In the genomic region with DNA sequence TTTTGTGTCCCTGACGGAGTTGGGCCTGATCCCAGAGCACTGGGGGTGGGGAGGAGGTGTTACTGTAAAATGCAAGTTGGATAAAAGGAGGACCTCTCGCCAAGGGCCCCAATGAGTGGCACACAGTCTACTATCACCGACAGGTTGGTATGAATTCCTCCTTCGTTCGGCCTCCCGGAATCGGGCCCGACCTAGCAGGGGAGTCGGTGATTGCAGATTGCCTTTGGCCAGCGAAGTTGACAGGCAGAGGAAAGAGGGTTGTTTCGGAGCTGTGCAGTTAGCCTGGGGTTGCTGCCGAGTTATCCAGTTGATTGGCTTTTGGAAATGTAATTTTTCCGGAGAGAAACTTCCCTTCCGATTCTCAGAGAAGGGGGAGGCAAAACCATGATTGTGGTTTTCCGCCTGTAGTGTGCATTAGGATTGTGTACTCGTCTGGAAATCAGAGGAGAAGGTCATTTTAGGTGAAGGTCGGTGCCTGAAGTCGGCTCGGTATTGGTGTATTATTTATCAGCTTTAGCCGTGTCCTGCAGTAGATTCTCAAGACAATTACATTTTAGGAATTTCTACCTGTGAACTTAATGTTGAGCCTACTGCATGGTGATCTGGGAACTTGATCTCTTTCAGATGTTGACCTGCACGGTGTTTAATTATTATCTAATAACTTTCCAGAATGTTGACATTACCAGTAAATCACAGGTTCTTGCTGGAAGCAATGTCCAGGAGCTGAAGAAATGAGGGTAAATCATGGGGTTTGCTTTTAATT, we compare ENCODE assay signal across 8 cellular contexts. TPM values are rescaled to one million over a fixed set of nuclear protein-coding genes. Genes with fewer than 3 reads are reported as not detected.
DNase-seq lines count a peak whose midpoint lies in the region; ATAC-seq, FAIRE-seq and TF ChIP-seq lines count a peak whose summit lies in the region.

No MANE protein-coding gene starts in this region.

- in situ Hi-C loops in HepG2 (cut with HindIII; ENCODE audit: extremely low pct_ligation_motif_present, low pct_unique_long_range_greater_than_20kb), result loop anchor here (5.0 kb wide), 1 partner anchor 55 kb away; no protein-coding TSS in a partner anchor

- peaks cover 43% of the 10 kb centered on the region for H3K4me1 ChIP-seq in RWPE2 (ENCODE audit: insufficient read depth, poor library complexity, severe bottlenecking)
- H3K4me1 ChIP-seq in HepG2 (ENCODE audit: insufficient read depth, low read length), result peaks cover 43% of the 10 kb centered on the region

- FAIRE-seq in HepG2 (lab: Jason Lieb, UNC), result no peak

- no peaks in the 10 kb centered on the region for H3K27me3 ChIP-seq in RWPE2 (ENCODE audit: insufficient read depth, poor library complexity, severe bottlenecking)
- no peaks in the 10 kb centered on the region; a peak in 1 of 5 replicates for H3K27me3 ChIP-seq in HepG2 (ENCODE audit: control insufficient read depth in 1 of 2, insufficient read depth in 2 of 2, low read length in 2 of 2)

- H2AFZ ChIP-seq in HepG2 (ENCODE audit: low read length), result no peak overlapping the region

- H3K4me3 ChIP-seq in RWPE2 (ENCODE audit: severe bottlenecking) (peak overlapping the region; percentile 95), HepG2 (replicated peaks in 1 of 3; ENCODE audit: insufficient read depth in 1 of 3, low read depth in 2 of 3, low read length in 3 of 3) (peak overlapping the region; percentile 80 to 96 (median 86))

- no peak for TF ChIP-seq EP300 in HepG2 (IDR thresholded peaks at IDR 0.05; ENCODE audit: low read depth in 2 of 2, low read length in 2 of 2)
- no peak for TF ChIP-seq EP300 in HepG2 (CRISPR knock-in tag; IDR thresholded peaks at IDR 0.05; ENCODE audit: borderline replicate concordance)

- no peak for TF ChIP-seq RAD21 in HepG2 (CRISPR knock-in tag; IDR thresholded peaks at IDR 0.05)

- BruUV-seq in HepG2 (replicated peaks; lab: Mats Ljungman, UMichigan), result TSS peak; percentile 81

- CTCF ChIA-PET in HepG2 (lab: Yijun Ruan, JAX; ENCODE audit: low intra/inter-chr PET ratio, low total read pairs), result no interaction called here

- POLR2A ChIA-PET in HepG2 (lab: Yijun Ruan, JAX), result interaction anchor here (1.0 to 2.5 kb wide), 5 partner anchors 10 to 139 kb away, joined by 3 to 10 read pairs (median 7); no protein-coding TSS in a partner anchor

- peak; percentile 11 for ATAC-seq in RWPE2 (ENCODE audit: low read depth)
- peak; percentile 43 for ATAC-seq in HepG2
- no peak for ATAC-seq in HG03469 (IDR thresholded peaks at IDR 0.05; ENCODE audit: unreplicated experiment)

- peaks cover 20% of the 10 kb centered on the region for H4K20me1 ChIP-seq in HepG2 (ENCODE audit: insufficient read depth, low read length)

- TF ChIP-seq POLR2A in HepG2 (IDR thresholded peaks at IDR 0.05; ENCODE audit: insufficient read depth in 1 of 2, low read depth in 2 of 2, low read length in 2 of 2), result peak in 1 of 2 experiments; percentile 12; a peak in 1 of 4 replicates

- H3K36me3 ChIP-seq in RWPE2 (ENCODE audit: low read depth), result no peaks in the 10 kb centered on the region
- no peaks in the 10 kb centered on the region for H3K36me3 ChIP-seq in HepG2 (replicated peaks in 1 of 2; ENCODE audit: control insufficient read depth in 1 of 2, insufficient read depth in 2 of 2, low read length in 2 of 2)

- H3K4me2 ChIP-seq in HepG2 (ENCODE audit: low read depth, low read length), result peak overlapping the region; percentile 95

- intact Hi-C loops in HepG2 (cut with micrococcal nuclease; ENCODE audit: unreplicated experiment), result loop anchor here (5.0 kb wide), 2 partner anchors 35 to 95 kb away; no protein-coding TSS in a partner anchor

- WGBS in HepG2 (ENCODE audit: low lambda C conversion rate), result under 1% methylated on average over 18 of the region's 21 CpGs

- H3K9me3 ChIP-seq in RWPE2 (ENCODE audit: severe bottlenecking) (no peaks in the 10 kb centered on the region), HepG2 (ENCODE audit: low read length) (no peaks in the 10 kb centered on the region)

- peaks cover 57% of the 10 kb centered on the region for H3K79me2 ChIP-seq in HepG2 (ENCODE audit: insufficient read depth, low read length)

- peak; percentile 65 for DNase-seq in activated effector memory CD4-positive, alpha-beta T cell treated with anti-CD3 and anti-CD28 coated beads, Interleukin-2, amount 50 U/mL, for 16 hours
- DNase-seq in activated effector memory CD4-positive, alpha-beta T cell treated with Interleukin-2 at 50 U/mL for 16 hours, result no peak
- DNase-seq in RWPE2 (ENCODE audit: low spot score) (no peak), cerebellar cortex (ENCODE audit: low spot score) (peak; percentile 49), HepG2 (ENCODE audit: low spot score) (peak; percentile 62), substantia nigra (lab: John Stamatoyannopoulos, UW) (peak in 12 of 49 donors; percentile 12 to 60 (median 38)), A172 (ENCODE audit: low spot score) (no peak)

- H3K9ac ChIP-seq in HepG2 (ENCODE audit: insufficient read depth, low read depth, low read length), result peak overlapping the region; percentile 84

- TF ChIP-seq CTCF in RWPE2 (IDR thresholded peaks at IDR 0.05; ENCODE audit: poor library complexity, severe bottlenecking), result no peak
- TF ChIP-seq CTCF in HepG2 (CRISPR knock-in tag; IDR thresholded peaks at IDR 0.05), result no peak

- H3K27ac ChIP-seq in RWPE2 (ENCODE audit: poor library complexity, severe bottlenecking) (peak overlapping the region; percentile 81), HepG2 (ENCODE audit: extremely low read length, insufficient read depth, low read length) (peak overlapping the region; percentile 86), substantia nigra (ENCODE audit: low read depth, low read length, poor library complexity, severe bottlenecking) (peak overlapping the region; percentile 85)

TF ChIP-seq in HepG2, 621 proteins besides CTCF, POLR2A, EP300 and RAD21 (continues in another document):
- TF ChIP-seq NCOA2 (CRISPR knock-in tag; IDR thresholded peaks at IDR 0.05), result peak; percentile 44; the same call in 1 of the 2 replicates
- TF ChIP-seq, protein P1, sequence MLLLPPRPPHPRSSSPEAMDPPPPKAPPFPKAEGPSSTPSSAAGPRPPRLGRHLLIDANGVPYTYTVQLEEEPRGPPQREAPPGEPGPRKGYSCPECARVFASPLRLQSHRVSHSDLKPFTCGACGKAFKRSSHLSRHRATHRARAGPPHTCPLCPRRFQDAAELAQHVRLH (CRISPR knock-in tag; IDR thresholded peaks at IDR 0.05; ENCODE audit: borderline replicate concordance, low read depth), result peak; percentile 40; the same call in 1 of the 2 replicates
- no peak for TF ChIP-seq ZNF788 (CRISPR knock-in tag; IDR thresholded peaks at IDR 0.05; ENCODE audit: borderline replicate concordance)

RNA-seq across cellular contexts. Expression of gene ARHGEF12, which starts 1.1 kb away (rescaled TPM):
- 54.4 and 72.2 TPM in 2 replicates for total RNA-seq in HepG2 (2016; rRNA removed; fragmentation: Illumina TruSeq; extraction: Trizol)
- total RNA-seq in HepG2 (2016; cell fraction: cytosol; rRNA removed; fragmentation: Illumina TruSeq; extraction: Trizol; ENCODE audit: low read depth), result 23.8 and 24.8 TPM in 2 replicates
- total RNA-seq in HepG2 (2016; cell fraction: insoluble cytoplasmic fraction; rRNA removed; fragmentation: Illumina TruSeq; extraction: Trizol), result 51.9 and 66.9 TPM in 2 replicates
- total RNA-seq in HepG2 (2016; cell fraction: membrane; rRNA removed; fragmentation: Illumina TruSeq; extraction: Trizol), result 27.8 and 29.0 TPM in 2 replicates
- 65.7 and 68.9 TPM in 2 replicates for total RNA-seq in HepG2 (2016; cell fraction: nucleus; rRNA removed; fragmentation: Illumina TruSeq; extraction: Trizol)
- 16.2 and 17.9 TPM in 2 replicates for polyA plus RNA-seq in HepG2 (2011; rRNA removed)
- polyA plus RNA-seq in HepG2 (2011; cell fraction: cytosol; rRNA removed), result 10.1 and 15.9 TPM in 2 replicates
- polyA plus RNA-seq in HepG2 (2011; cell fraction: nucleus; rRNA removed), result 18.6 and 22.0 TPM in 2 replicates
- 30.2 and 31.4 TPM in 2 replicates for polyA plus RNA-seq in HepG2 (2012)
- polyA plus RNA-seq in HepG2 (2016; cell fraction: cytosol; fragmentation: Illumina TruSeq; extraction: Trizol; ENCODE audit: low read depth), result 0.95 and 1.2 TPM in 2 replicates
- 35.8 and 36.1 TPM in 2 replicates for polyA plus RNA-seq in HepG2 (2016; cell fraction: insoluble cytoplasmic fraction; fragmentation: Illumina TruSeq; extraction: Trizol; ENCODE audit: low read depth)
- polyA plus RNA-seq in HepG2 (2016; cell fraction: membrane; fragmentation: Illumina TruSeq; extraction: Trizol; ENCODE audit: low read depth), result 5.1 and 6.3 TPM in 2 replicates
- polyA plus RNA-seq in HepG2 (2016; cell fraction: nucleus; fragmentation: Illumina TruSeq; extraction: Trizol; ENCODE audit: insufficient read depth, low read depth), result 31.1 and 33.7 TPM in 2 replicates
- 46.5 and 46.8 TPM in 2 replicates for polyA minus RNA-seq in HepG2 (2011; rRNA and poly(A)+ RNA removed; ENCODE audit: low replicate concordance)
- 52.1 and 66.1 TPM in 2 replicates for polyA minus RNA-seq in HepG2 (2011; cell fraction: cytosol; rRNA and poly(A)+ RNA removed)
- polyA minus RNA-seq in HepG2 (2011; cell fraction: nucleus; rRNA and poly(A)+ RNA removed), result 151 and 164 TPM in 2 replicates
- total RNA-seq in A172 (2014; rRNA removed; shearing (Covaris generic)), result 18.9 and 29.4 TPM in 2 replicates

RNA-seq across cellular contexts. Expression of gene TLCD5, which starts 12.2 kb away (rescaled TPM):
- 4.1 and 6.1 TPM in 2 replicates for total RNA-seq in HepG2 (2016; rRNA removed; fragmentation: Illumina TruSeq; extraction: Trizol)
- 9.6 and 10.5 TPM in 2 replicates for total RNA-seq in HepG2 (2016; cell fraction: cytosol; rRNA removed; fragmentation: Illumina TruSeq; extraction: Trizol; ENCODE audit: low read depth)
- total RNA-seq in HepG2 (2016; cell fraction: insoluble cytoplasmic fraction; rRNA removed; fragmentation: Illumina TruSeq; extraction: Trizol), result 3.9 and 5.8 TPM in 2 replicates
- total RNA-seq in HepG2 (2016; cell fraction: membrane; rRNA removed; fragmentation: Illumina TruSeq; extraction: Trizol), result 9.2 and 11.6 TPM in 2 replicates
- total RNA-seq in HepG2 (2016; cell fraction: nucleus; rRNA removed; fragmentation: Illumina TruSeq; extraction: Trizol), result 5.6 and 5.9 TPM in 2 replicates
- 7.2 and 7.6 TPM in 2 replicates for polyA plus RNA-seq in HepG2 (2011; rRNA removed)
- 5.8 and 7.1 TPM in 2 replicates for polyA plus RNA-seq in HepG2 (2011; cell fraction: cytosol; rRNA removed)
- polyA plus RNA-seq in HepG2 (2011; cell fraction: nucleus; rRNA removed), result 10.9 and 15.5 TPM in 2 replicates
- polyA plus RNA-seq in HepG2 (2012), result 3.8 and 5.5 TPM in 2 replicates
- polyA plus RNA-seq in HepG2 (2016; cell fraction: cytosol; fragmentation: Illumina TruSeq; extraction: Trizol; ENCODE audit: low read depth), result 12.4 and 13.2 TPM in 2 replicates
- polyA plus RNA-seq in HepG2 (2016; cell fraction: insoluble cytoplasmic fraction; fragmentation: Illumina TruSeq; extraction: Trizol; ENCODE audit: low read depth), result 3.1 and 3.6 TPM in 2 replicates
- 8.8 and 10.0 TPM in 2 replicates for polyA plus RNA-seq in HepG2 (2016; cell fraction: membrane; fragmentation: Illumina TruSeq; extraction: Trizol; ENCODE audit: low read depth)
- polyA plus RNA-seq in HepG2 (2016; cell fraction: nucleus; fragmentation: Illumina TruSeq; extraction: Trizol; ENCODE audit: insufficient read depth, low read depth), result 10.3 and 11.4 TPM in 2 replicates
- 9.7 and 11.0 TPM in 2 replicates for polyA minus RNA-seq in HepG2 (2011; rRNA and poly(A)+ RNA removed; ENCODE audit: low replicate concordance)
- 2.6 and 3.7 TPM in 2 replicates for polyA minus RNA-seq in HepG2 (2011; cell fraction: cytosol; rRNA and poly(A)+ RNA removed)
- polyA minus RNA-seq in HepG2 (2011; cell fraction: nucleus; rRNA and poly(A)+ RNA removed), result 4.5 and 8.3 TPM in 2 replicates
- total RNA-seq in A172 (2014; rRNA removed; shearing (Covaris generic)), result 7.1 and 7.3 TPM in 2 replicates

Comparison
In these comparisons a context has a peak if more than half of its experiments do, and no peak if none do; other contexts are left out.
1. DNase-seq: peak in activated effector memory CD4-positive, alpha-beta T cell treated with anti-CD3 and anti-CD28 coated beads, Interleukin-2, amount 50 U/mL, for 16 hours (single experiment), cerebellar cortex (single experiment) and HepG2 (single experiment); none in activated effector memory CD4-positive, alpha-beta T cell treated with Interleukin-2 at 50 U/mL for 16 hours (single experiment), RWPE2 (single experiment) and A172 (single experiment).
2. Peak in every context shown above with its lines, with median percentiles within 50 percentile points of each other: H3K27ac ChIP-seq.